2 cellular contexts compared by ENCODE assay signal in the genomic region with DNA sequence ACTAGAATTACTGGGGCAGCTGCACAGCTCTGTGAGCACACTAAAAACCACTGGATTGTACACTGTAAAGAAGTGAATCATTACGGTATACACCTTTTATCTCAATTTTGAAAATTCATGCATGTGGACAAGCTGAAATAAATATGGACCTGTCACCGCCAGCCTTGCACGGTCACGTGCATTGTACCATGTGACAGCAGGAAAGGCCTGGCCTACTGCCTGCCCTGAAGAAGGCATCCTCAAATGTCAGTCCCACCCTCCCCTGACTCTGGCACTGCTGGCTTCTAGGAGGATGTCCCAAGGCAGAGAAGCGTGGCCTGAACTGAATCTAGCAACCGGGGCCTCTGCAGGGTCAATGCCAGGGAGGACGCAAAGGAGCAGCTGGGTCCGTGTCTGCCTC.
TF ChIP-seq lines count a peak whose summit lies in the region.

No MANE protein-coding gene starts in this region.

TF ChIP-seq in A549, 52 proteins besides CTCF, POLR2A, EP300 and RAD21:
- no peak for TF ChIP-seq ZC3H11A (IDR thresholded peaks at IDR 0.05)
- no peak for TF ChIP-seq ZNF302 (CRISPR knock-in tag; IDR thresholded peaks at IDR 0.05)
- no peak for TF ChIP-seq HOXA7 (CRISPR knock-in tag; IDR thresholded peaks at IDR 0.05)
- TF ChIP-seq, protein P1, sequence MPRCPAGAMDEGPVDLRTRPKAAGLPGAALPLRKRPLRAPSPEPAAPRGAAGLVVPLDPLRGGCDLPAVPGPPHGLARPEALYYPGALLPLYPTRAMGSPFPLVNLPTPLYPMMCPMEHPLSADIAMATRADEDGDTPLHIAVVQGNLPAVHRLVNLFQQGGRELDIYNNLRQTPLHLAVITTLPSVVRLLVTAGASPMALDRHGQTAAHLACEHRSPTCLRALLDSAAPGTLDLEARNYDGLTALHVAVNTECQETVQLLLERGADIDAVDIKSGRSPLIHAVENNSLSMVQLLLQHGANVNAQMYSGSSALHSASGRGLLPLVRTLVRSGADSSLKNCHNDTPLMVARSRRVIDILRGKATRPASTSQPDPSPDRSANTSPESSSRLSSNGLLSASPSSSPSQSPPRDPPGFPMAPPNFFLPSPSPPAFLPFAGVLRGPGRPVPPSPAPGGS (IDR thresholded peaks at IDR 0.05) = no peak
- no peak for TF ChIP-seq PHF8 (IDR thresholded peaks at IDR 0.05; ENCODE audit: borderline replicate concordance, low read depth)
- TF ChIP-seq CHD4 (IDR thresholded peaks at IDR 0.05; ENCODE audit: borderline replicate concordance) = no peak
- no peak for TF ChIP-seq HOXB5 (CRISPR knock-in tag; IDR thresholded peaks at IDR 0.05)
- TF ChIP-seq, protein P2, sequence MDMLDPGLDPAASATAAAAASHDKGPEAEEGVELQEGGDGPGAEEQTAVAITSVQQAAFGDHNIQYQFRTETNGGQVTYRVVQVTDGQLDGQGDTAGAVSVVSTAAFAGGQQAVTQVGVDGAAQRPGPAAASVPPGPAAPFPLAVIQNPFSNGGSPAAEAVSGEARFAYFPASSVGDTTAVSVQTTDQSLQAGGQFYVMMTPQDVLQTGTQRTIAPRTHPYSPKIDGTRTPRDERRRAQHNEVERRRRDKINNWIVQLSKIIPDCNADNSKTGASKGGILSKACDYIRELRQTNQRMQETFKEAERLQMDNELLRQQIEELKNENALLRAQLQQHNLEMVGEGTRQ (IDR thresholded peaks at IDR 0.05) = 0 out of 2 replicates have a peak, but pooled peaks have one; percentile 18
- TF ChIP-seq, protein P3, sequence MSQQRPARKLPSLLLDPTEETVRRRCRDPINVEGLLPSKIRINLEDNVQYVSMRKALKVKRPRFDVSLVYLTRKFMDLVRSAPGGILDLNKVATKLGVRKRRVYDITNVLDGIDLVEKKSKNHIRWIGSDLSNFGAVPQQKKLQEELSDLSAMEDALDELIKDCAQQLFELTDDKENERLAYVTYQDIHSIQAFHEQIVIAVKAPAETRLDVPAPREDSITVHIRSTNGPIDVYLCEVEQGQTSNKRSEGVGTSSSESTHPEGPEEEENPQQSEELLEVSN (IDR thresholded peaks at IDR 0.05; ENCODE audit: borderline replicate concordance, low read depth) = no peak
TF ChIP-seq in A549: peak in this region for 1.

TF ChIP-seq in IMR-90, 13 proteins besides CTCF, POLR2A, EP300 and RAD21:
- no peak for TF ChIP-seq NFE2L2 (IDR thresholded peaks at IDR 0.05; ENCODE audit: low read depth, low read length)
- TF ChIP-seq, protein P2 (IDR thresholded peaks at IDR 0.05; ENCODE audit: low read depth, low read length) = peak; percentile 44; the same call in 1 of the 2 replicates
